Comparison of ENCODE assay signal across 1 cellular context in genomic region chr3:119257654-119258410, GRCh38.
A peak's percentile ranks its signal among the peaks of the same experiment; 100 is the strongest.
TF ChIP-seq lines count a peak whose summit lies in the region.

No MANE protein-coding gene starts in this region.

TF ChIP-seq in K562, 482 proteins besides CTCF, POLR2A, EP300 and RAD21:
- TF ChIP-seq NFYB (IDR thresholded peaks at IDR 0.05; ENCODE audit: extremely low read depth, insufficient read length) (peak; percentile 5), NKRF (IDR thresholded peaks at IDR 0.05; ENCODE audit: borderline replicate concordance) (no peak), SRSF1 (IDR thresholded peaks at IDR 0.05; ENCODE audit: low read depth, low read length) (no peak), BMI1 (IDR thresholded peaks at IDR 0.05; ENCODE audit: low read length) (no peak), SRF (CRISPR knock-in tag; IDR thresholded peaks at IDR 0.05) (peak; percentile 71 to 96; a peak in 3 of 4 replicates), RREB1 (CRISPR knock-in tag; IDR thresholded peaks at IDR 0.05) (no peak), HSF4 (CRISPR knock-in tag; IDR thresholded peaks at IDR 0.05; ENCODE audit: borderline replicate concordance) (no peak), MAZ (CRISPR knock-in tag; conservative IDR thresholded peaks at IDR 0.05 in 1 of 2, IDR thresholded peaks at IDR 0.05 in 1 of 2) (no peak), SIN3A (IDR thresholded peaks at IDR 0.05; ENCODE audit: borderline replicate concordance in 2 of 2, control insufficient read depth in 1 of 2, low read depth in 2 of 2, low read length in 2 of 2) (no peak), HCFC1 (IDR thresholded peaks at IDR 0.05; ENCODE audit: low read depth, low read length) (no peak), ZNF79 (CRISPR knock-in tag; IDR thresholded peaks at IDR 0.05; ENCODE audit: low read depth) (no peak), BCL6 (CRISPR knock-in tag; IDR thresholded peaks at IDR 0.05) (no peak), ZFX (CRISPR knock-in tag; IDR thresholded peaks at IDR 0.05) (no peak), MIER1 (IDR thresholded peaks at IDR 0.05; ENCODE audit: low read depth) (no peak), SIX5 (IDR thresholded peaks at IDR 0.05; ENCODE audit: borderline replicate concordance in 1 of 2, insufficient read depth in 1 of 2, low read depth in 1 of 2, low read length in 2 of 2) (no peak), NFE2 (IDR thresholded peaks at IDR 0.05; ENCODE audit: low read depth) (no peak), ETS1 (conservative IDR thresholded peaks at IDR 0.05; ENCODE audit: control insufficient read depth, low read depth, low read length) (no peak)
- TF ChIP-seq, protein P1, sequence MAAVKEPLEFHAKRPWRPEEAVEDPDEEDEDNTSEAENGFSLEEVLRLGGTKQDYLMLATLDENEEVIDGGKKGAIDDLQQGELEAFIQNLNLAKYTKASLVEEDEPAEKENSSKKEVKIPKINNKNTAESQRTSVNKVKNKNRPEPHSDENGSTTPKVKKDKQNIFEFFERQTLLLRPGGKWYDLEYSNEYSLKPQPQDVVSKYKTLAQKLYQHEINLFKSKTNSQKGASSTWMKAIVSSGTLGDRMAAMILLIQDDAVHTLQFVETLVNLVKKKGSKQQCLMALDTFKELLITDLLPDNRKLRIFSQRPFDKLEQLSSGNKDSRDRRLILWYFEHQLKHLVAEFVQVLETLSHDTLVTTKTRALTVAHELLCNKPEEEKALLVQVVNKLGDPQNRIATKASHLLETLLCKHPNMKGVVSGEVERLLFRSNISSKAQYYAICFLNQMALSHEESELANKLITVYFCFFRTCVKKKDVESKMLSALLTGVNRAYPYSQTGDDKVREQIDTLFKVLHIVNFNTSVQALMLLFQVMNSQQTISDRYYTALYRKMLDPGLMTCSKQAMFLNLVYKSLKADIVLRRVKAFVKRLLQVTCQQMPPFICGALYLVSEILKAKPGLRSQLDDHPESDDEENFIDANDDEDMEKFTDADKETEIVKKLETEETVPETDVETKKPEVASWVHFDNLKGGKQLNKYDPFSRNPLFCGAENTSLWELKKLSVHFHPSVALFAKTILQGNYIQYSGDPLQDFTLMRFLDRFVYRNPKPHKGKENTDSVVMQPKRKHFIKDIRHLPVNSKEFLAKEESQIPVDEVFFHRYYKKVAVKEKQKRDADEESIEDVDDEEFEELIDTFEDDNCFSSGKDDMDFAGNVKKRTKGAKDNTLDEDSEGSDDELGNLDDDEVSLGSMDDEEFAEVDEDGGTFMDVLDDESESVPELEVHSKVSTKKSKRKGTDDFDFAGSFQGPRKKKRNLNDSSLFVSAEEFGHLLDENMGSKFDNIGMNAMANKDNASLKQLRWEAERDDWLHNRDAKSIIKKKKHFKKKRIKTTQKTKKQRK (IDR thresholded peaks at IDR 0.05; ENCODE audit: borderline replicate concordance, low read depth, low read length), result no peak
- TF ChIP-seq, protein P2, sequence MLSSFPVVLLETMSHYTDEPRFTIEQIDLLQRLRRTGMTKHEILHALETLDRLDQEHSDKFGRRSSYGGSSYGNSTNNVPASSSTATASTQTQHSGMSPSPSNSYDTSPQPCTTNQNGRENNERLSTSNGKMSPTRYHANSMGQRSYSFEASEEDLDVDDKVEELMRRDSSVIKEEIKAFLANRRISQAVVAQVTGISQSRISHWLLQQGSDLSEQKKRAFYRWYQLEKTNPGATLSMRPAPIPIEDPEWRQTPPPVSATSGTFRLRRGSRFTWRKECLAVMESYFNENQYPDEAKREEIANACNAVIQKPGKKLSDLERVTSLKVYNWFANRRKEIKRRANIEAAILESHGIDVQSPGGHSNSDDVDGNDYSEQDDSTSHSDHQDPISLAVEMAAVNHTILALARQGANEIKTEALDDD (IDR thresholded peaks at IDR 0.05), result no peak
- TF ChIP-seq, protein P3, sequence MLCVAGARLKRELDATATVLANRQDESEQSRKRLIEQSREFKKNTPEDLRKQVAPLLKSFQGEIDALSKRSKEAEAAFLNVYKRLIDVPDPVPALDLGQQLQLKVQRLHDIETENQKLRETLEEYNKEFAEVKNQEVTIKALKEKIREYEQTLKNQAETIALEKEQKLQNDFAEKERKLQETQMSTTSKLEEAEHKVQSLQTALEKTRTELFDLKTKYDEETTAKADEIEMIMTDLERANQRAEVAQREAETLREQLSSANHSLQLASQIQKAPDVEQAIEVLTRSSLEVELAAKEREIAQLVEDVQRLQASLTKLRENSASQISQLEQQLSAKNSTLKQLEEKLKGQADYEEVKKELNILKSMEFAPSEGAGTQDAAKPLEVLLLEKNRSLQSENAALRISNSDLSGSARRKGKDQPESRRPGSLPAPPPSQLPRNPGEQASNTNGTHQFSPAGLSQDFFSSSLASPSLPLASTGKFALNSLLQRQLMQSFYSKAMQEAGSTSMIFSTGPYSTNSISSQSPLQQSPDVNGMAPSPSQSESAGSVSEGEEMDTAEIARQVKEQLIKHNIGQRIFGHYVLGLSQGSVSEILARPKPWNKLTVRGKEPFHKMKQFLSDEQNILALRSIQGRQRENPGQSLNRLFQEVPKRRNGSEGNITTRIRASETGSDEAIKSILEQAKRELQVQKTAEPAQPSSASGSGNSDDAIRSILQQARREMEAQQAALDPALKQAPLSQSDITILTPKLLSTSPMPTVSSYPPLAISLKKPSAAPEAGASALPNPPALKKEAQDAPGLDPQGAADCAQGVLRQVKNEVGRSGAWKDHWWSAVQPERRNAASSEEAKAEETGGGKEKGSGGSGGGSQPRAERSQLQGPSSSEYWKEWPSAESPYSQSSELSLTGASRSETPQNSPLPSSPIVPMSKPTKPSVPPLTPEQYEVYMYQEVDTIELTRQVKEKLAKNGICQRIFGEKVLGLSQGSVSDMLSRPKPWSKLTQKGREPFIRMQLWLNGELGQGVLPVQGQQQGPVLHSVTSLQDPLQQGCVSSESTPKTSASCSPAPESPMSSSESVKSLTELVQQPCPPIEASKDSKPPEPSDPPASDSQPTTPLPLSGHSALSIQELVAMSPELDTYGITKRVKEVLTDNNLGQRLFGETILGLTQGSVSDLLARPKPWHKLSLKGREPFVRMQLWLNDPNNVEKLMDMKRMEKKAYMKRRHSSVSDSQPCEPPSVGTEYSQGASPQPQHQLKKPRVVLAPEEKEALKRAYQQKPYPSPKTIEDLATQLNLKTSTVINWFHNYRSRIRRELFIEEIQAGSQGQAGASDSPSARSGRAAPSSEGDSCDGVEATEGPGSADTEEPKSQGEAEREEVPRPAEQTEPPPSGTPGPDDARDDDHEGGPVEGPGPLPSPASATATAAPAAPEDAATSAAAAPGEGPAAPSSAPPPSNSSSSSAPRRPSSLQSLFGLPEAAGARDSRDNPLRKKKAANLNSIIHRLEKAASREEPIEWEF (CRISPR knock-in tag; IDR thresholded peaks at IDR 0.05), result no peak
- TF ChIP-seq, protein P4, sequence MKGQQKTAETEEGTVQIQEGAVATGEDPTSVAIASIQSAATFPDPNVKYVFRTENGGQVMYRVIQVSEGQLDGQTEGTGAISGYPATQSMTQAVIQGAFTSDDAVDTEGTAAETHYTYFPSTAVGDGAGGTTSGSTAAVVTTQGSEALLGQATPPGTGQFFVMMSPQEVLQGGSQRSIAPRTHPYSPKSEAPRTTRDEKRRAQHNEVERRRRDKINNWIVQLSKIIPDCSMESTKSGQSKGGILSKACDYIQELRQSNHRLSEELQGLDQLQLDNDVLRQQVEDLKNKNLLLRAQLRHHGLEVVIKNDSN (CRISPR knock-in tag; IDR thresholded peaks at IDR 0.05), result no peak
- TF ChIP-seq, protein P5, sequence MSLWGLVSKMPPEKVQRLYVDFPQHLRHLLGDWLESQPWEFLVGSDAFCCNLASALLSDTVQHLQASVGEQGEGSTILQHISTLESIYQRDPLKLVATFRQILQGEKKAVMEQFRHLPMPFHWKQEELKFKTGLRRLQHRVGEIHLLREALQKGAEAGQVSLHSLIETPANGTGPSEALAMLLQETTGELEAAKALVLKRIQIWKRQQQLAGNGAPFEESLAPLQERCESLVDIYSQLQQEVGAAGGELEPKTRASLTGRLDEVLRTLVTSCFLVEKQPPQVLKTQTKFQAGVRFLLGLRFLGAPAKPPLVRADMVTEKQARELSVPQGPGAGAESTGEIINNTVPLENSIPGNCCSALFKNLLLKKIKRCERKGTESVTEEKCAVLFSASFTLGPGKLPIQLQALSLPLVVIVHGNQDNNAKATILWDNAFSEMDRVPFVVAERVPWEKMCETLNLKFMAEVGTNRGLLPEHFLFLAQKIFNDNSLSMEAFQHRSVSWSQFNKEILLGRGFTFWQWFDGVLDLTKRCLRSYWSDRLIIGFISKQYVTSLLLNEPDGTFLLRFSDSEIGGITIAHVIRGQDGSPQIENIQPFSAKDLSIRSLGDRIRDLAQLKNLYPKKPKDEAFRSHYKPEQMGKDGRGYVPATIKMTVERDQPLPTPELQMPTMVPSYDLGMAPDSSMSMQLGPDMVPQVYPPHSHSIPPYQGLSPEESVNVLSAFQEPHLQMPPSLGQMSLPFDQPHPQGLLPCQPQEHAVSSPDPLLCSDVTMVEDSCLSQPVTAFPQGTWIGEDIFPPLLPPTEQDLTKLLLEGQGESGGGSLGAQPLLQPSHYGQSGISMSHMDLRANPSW (CRISPR knock-in tag; IDR thresholded peaks at IDR 0.05), result no peak
- TF ChIP-seq, protein P6, sequence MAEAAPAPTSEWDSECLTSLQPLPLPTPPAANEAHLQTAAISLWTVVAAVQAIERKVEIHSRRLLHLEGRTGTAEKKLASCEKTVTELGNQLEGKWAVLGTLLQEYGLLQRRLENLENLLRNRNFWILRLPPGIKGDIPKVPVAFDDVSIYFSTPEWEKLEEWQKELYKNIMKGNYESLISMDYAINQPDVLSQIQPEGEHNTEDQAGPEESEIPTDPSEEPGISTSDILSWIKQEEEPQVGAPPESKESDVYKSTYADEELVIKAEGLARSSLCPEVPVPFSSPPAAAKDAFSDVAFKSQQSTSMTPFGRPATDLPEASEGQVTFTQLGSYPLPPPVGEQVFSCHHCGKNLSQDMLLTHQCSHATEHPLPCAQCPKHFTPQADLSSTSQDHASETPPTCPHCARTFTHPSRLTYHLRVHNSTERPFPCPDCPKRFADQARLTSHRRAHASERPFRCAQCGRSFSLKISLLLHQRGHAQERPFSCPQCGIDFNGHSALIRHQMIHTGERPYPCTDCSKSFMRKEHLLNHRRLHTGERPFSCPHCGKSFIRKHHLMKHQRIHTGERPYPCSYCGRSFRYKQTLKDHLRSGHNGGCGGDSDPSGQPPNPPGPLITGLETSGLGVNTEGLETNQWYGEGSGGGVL (CRISPR knock-in tag; IDR thresholded peaks at IDR 0.05), result no peak
- TF ChIP-seq, protein P7, sequence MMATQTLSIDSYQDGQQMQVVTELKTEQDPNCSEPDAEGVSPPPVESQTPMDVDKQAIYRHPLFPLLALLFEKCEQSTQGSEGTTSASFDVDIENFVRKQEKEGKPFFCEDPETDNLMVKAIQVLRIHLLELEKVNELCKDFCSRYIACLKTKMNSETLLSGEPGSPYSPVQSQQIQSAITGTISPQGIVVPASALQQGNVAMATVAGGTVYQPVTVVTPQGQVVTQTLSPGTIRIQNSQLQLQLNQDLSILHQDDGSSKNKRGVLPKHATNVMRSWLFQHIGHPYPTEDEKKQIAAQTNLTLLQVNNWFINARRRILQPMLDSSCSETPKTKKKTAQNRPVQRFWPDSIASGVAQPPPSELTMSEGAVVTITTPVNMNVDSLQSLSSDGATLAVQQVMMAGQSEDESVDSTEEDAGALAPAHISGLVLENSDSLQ (IDR thresholded peaks at IDR 0.05), result peak; percentile 14; the same call in 1 of the 2 replicates
